Comparison of ENCODE assay signal across 2 cellular contexts in genomic region chr19:51431124-51431523, GRCh38.
A peak's percentile ranks its signal among the peaks of the same experiment; 100 is the strongest.
TF ChIP-seq lines count a peak whose summit lies in the region.

No MANE protein-coding gene starts in this region.

TF ChIP-seq in liver, 16 proteins besides CTCF, POLR2A, EP300 and RAD21 (continued from another document):
- peak; percentile 65 for TF ChIP-seq MAX (IDR thresholded peaks at IDR 0.05)
- TF ChIP-seq RXRA (IDR thresholded peaks at IDR 0.05): peak; percentile 70 to 93
- peak; percentile 68 for TF ChIP-seq ZBTB33 (IDR thresholded peaks at IDR 0.05)
- TF ChIP-seq TAF1 (conservative IDR thresholded peaks at IDR 0.05): no peak
- peak in 1 of 2 donors; percentile 59 for TF ChIP-seq GABPA (IDR thresholded peaks at IDR 0.05 in 1 of 2, conservative IDR thresholded peaks at IDR 0.05 in 1 of 2)
- TF ChIP-seq REST (IDR thresholded peaks at IDR 0.05): peak; percentile 86
- peak; percentile 84 for TF ChIP-seq ATF3 (IDR thresholded peaks at IDR 0.05)
- peak; percentile 91 for TF ChIP-seq FOXA2 (IDR thresholded peaks at IDR 0.05)
- peak; percentile 72 for TF ChIP-seq FOXA1 (IDR thresholded peaks at IDR 0.05)
- no peak for TF ChIP-seq NR2F2 (IDR thresholded peaks at IDR 0.05)
- TF ChIP-seq HNF4G (IDR thresholded peaks at IDR 0.05): peak; percentile 30
- peak; percentile 50 for TF ChIP-seq SP1 (IDR thresholded peaks at IDR 0.05)
- peak in 1 of 2 donors; percentile 39 for TF ChIP-seq JUND (IDR thresholded peaks at IDR 0.05)

TF ChIP-seq in SK-N-SH, 30 proteins besides CTCF, POLR2A, EP300 and RAD21 (continued from another document):
- TF ChIP-seq ZBTB33 (IDR thresholded peaks at IDR 0.05; ENCODE audit: borderline replicate concordance, low read depth) (no peak), TAF1 (IDR thresholded peaks at IDR 0.05; ENCODE audit: borderline replicate concordance, low read depth, low read length) (no peak), POLR2AphosphoS5 (IDR thresholded peaks at IDR 0.05; ENCODE audit: low read depth, low read length) (no peak), TEAD4 (IDR thresholded peaks at IDR 0.05; ENCODE audit: borderline replicate concordance, insufficient read depth) (no peak), GATA2 (CRISPR knock-in tag; IDR thresholded peaks at IDR 0.05) (no peak), GABPA (IDR thresholded peaks at IDR 0.05; ENCODE audit: low read depth) (no peak), FOXJ3 (CRISPR knock-in tag; IDR thresholded peaks at IDR 0.05) (no peak), JUND (IDR thresholded peaks at IDR 0.05) (no peak), NFIC (IDR thresholded peaks at IDR 0.05; ENCODE audit: borderline replicate concordance) (no peak), ELF1 (IDR thresholded peaks at IDR 0.05) (no peak)
TF ChIP-seq in SK-N-SH: peak in this region for 0.
